9 cellular contexts compared by ENCODE assay signal in the genomic region with DNA sequence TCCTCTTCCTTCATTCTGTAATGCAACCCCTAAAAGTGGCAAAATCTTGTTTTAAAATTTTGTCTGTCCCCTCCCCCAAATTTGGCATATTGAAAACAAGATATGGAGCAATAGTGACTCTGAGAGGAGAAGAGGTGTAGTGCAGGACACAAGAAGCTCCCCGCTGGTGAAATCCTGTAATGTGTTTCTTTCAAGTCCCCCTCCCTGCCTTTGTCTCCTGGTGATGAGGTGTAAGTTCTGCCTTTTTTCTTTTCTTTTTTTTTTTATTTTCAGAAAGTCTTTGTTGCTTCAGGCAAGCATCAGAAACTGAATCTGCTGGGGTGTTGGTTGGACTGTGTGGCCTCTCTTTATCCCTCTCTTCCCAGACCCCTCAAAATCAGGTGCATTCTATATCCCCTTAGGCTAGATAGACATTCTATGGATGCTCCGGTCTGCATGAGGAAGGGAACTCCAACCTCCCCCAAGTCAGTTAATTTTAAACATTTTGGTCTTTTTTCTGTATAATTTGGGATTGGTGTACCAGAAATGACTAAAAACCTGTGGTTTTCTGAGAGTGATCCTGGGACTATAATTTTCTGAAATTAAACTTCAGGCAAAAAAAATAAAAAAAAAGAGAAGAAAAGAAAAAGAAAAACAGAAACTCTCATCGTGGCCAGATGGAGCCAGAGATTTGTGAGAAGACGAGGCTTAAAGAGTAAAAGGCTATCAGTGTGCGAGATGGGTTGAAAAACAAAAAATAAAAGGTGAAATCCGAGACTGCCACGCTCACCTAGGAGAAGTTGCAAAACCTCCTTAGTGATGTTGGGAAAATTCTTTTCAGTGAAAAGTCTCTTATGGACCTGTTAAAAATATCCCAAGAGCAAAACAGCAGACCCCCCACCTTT. TPM values are rescaled to one million over a fixed set of nuclear protein-coding genes. Genes with fewer than 3 reads are reported as not detected.
A peak's percentile ranks its signal among the peaks of the same experiment; 100 is the strongest.
DNase-seq lines count a peak whose midpoint lies in the region; ATAC-seq and TF ChIP-seq lines count a peak whose summit lies in the region.
"Had no signal": no experiment of that assay in that cellular context is flagged by ENCODE, and none has a peak within 500 bp of the region (broad histone marks: within the 10 kb centered on the region; RNA-seq: fewer than 3 reads in every experiment).

No MANE protein-coding gene starts in this region.

- peak; percentile 52 for ATAC-seq in body of pancreas
- ATAC-seq in mucosa of descending colon = peak; percentile 24
- ATAC-seq in natural killer cell treated with Interleukin-12 subunit alpha and Interleukin-12 subunit beta and Interleukin-15 and Interleukin-18, amount 100 ng/mL, for 72 hours = no peak
- ATAC-seq in GM21576 (IDR thresholded peaks at IDR 0.05; ENCODE audit: unreplicated experiment) = no peak
- ATAC-seq in GM19324 (IDR thresholded peaks at IDR 0.05; ENCODE audit: low FRiP score, unreplicated experiment) = no peak
- ATAC-seq in GM19023 (IDR thresholded peaks at IDR 0.05; ENCODE audit: unreplicated experiment) = no peak

- DNase-seq in G401 (ENCODE audit: low spot score) (peak; percentile 3), NCI-H1105 (lab: John Stamatoyannopoulos, UW) (peak; percentile 12), body of pancreas (peak in 1 of 4 donors; percentile 20), mucosa of descending colon (no peak)
- DNase-seq in natural killer cell treated with Interleukin-12 subunit alpha and Interleukin-12 subunit beta and Interleukin-15 and Interleukin-18, amount 100 ng/mL, for 72 hours (ENCODE audit: low spot score) = no peak

- no peak overlapping the region for H3K4me3 Mint-ChIP-seq in natural killer cell treated with Interleukin-12 subunit alpha and Interleukin-12 subunit beta and Interleukin-15 and Interleukin-18, amount 100 ng/mL, for 72 hours

- H3K27me3 Mint-ChIP-seq in natural killer cell treated with Interleukin-12 subunit alpha and Interleukin-12 subunit beta and Interleukin-15 and Interleukin-18, amount 100 ng/mL, for 72 hours = peaks cover 20 to 35% of the 10 kb centered on the region in 2 donors

- H3K4me3 ChIP-seq in body of pancreas (no peak overlapping the region), mucosa of descending colon (no peak overlapping the region)

- no peak for TF ChIP-seq POLR2A in body of pancreas (IDR thresholded peaks at IDR 0.05)

- H3K9me3 ChIP-seq in body of pancreas (no peaks in the 10 kb centered on the region), mucosa of descending colon (no peaks in the 10 kb centered on the region)

- H3K36me3 Mint-ChIP-seq in natural killer cell treated with Interleukin-12 subunit alpha and Interleukin-12 subunit beta and Interleukin-15 and Interleukin-18, amount 100 ng/mL, for 72 hours = no peaks in the 10 kb centered on the region

- no peak overlapping the region for H3K27ac ChIP-seq in body of pancreas

- H3K36me3 ChIP-seq in body of pancreas (replicated peaks in 1 of 2; ENCODE audit: insufficient read depth in 1 of 2, low read depth in 2 of 2) = no peaks in the 10 kb centered on the region
- no peaks in the 10 kb centered on the region for H3K36me3 ChIP-seq in mucosa of descending colon (ENCODE audit: low read depth)

- peak overlapping the region in 1 of 2 donors; percentile 10 for H3K27ac Mint-ChIP-seq in natural killer cell treated with Interleukin-12 subunit alpha and Interleukin-12 subunit beta and Interleukin-15 and Interleukin-18, amount 100 ng/mL, for 72 hours

- 28 to 31% methylated on average over 7 of the region's 7 CpGs for WGBS in body of pancreas, 2 donors

- H3K4me1 ChIP-seq in body of pancreas (no peaks in the 10 kb centered on the region), mucosa of descending colon (ENCODE audit: low read depth) (peaks cover 15% of the 10 kb centered on the region)

- intact Hi-C loops in body of pancreas (cut with DNase I) = no loop called here
- intact Hi-C loops in mucosa of descending colon (cut with DNase I, micrococcal nuclease) = loop anchor here in 1 of 2 donors (10.0 kb wide), 1 partner anchor 46 kb away; no protein-coding TSS in a partner anchor

- no peaks in the 10 kb centered on the region for H3K27me3 ChIP-seq in body of pancreas

- TF ChIP-seq CTCF in body of pancreas (IDR thresholded peaks at IDR 0.05) = peak; percentile 19 to 72 (median 58)
- TF ChIP-seq CTCF in mucosa of descending colon (IDR thresholded peaks at IDR 0.05) = peak; percentile 22

- in situ Hi-C loops in G401 (cut with HindIII; ENCODE audit: low sequenced_read_pairs) = no loop called here

- H3K9me3 Mint-ChIP-seq in natural killer cell treated with Interleukin-12 subunit alpha and Interleukin-12 subunit beta and Interleukin-15 and Interleukin-18, amount 100 ng/mL, for 72 hours = no peaks in the 10 kb centered on the region

- peaks cover 6% of the 10 kb centered on the region in 2 donors for H3K4me1 Mint-ChIP-seq in natural killer cell treated with Interleukin-12 subunit alpha and Interleukin-12 subunit beta and Interleukin-15 and Interleukin-18, amount 100 ng/mL, for 72 hours (ENCODE audit: low read depth in 2 of 2)

RNA-seq across cellular contexts. Expression of a gene that starts 21.4 kb away (rescaled TPM):
- not detected in 2 replicates for total RNA-seq in G401 (2014; rRNA removed; shearing (Covaris generic))
- total RNA-seq in body of pancreas (1 to 10 TPM; 3.3 to 3.4 TPM), mucosa of descending colon (10 to 100 TPM in 2 of 3 donors, 1 to 10 TPM in 1; 4.7 to 13.1 (median 10.4) TPM)
- 10 to 100 TPM in 1 of 2 donors, 1 to 10 TPM in 1; 2.3 to 11.5 TPM for total RNA-seq in natural killer cell treated with Interleukin-12 subunit alpha and Interleukin-12 subunit beta and Interleukin-15 and Interleukin-18, amount 100 ng/mL, for 72 hours

RNA-seq across cellular contexts. Expression of a gene that starts 26.4 kb away (rescaled TPM):
- total RNA-seq in G401 (2014; rRNA removed; shearing (Covaris generic)) = 239 and 240 TPM in 2 replicates
- total RNA-seq in body of pancreas (10 to 100 TPM; 36.3 to 52.4 TPM), mucosa of descending colon (100 to 1,000 TPM; 174 to 468 (median 368) TPM)
- 10 to 100 TPM; 60.0 to 78.4 TPM for total RNA-seq in natural killer cell treated with Interleukin-12 subunit alpha and Interleukin-12 subunit beta and Interleukin-15 and Interleukin-18, amount 100 ng/mL, for 72 hours

RNA-seq across cellular contexts. Expression of a gene that starts 45.0 kb away (rescaled TPM):
- total RNA-seq in G401 (2014; rRNA removed; shearing (Covaris generic)) = not detected in 2 replicates
- not detected for total RNA-seq in body of pancreas
- total RNA-seq in mucosa of descending colon = not detected
- under 1 TPM in 1 of 2 donors, not detected in 1; 0.14 TPM for total RNA-seq in natural killer cell treated with Interleukin-12 subunit alpha and Interleukin-12 subunit beta and Interleukin-15 and Interleukin-18, amount 100 ng/mL, for 72 hours
- total RNA-seq: T-helper 1 cell treated with Interleukin-12 subunit alpha and Interleukin-12 subunit beta and Interleukin-4 antibody, amounts not matched to agents 30 ng/mL and 1 ng/mL, for 36 hours had no signal

RNA-seq across cellular contexts. Expression of a gene that starts 57.6 kb away (rescaled TPM):
- 1.4 and 3.3 TPM in 2 replicates for total RNA-seq in G401 (2014; rRNA removed; shearing (Covaris generic))
- total RNA-seq in body of pancreas (1 to 10 TPM; 3.9 to 6.3 TPM), mucosa of descending colon (1 to 10 TPM; 2.2 to 3.3 (median 3.0) TPM)
- 1 to 10 TPM; 1.0 to 1.2 TPM for total RNA-seq in natural killer cell treated with Interleukin-12 subunit alpha and Interleukin-12 subunit beta and Interleukin-15 and Interleukin-18, amount 100 ng/mL, for 72 hours

Comparison
In these comparisons a context has a peak if more than half of its experiments do, and no peak if none do; other contexts are left out.
1. DNase-seq: peak in G401 (single experiment) and NCI-H1105 (single experiment); none in mucosa of descending colon (0 of 3) and natural killer cell treated with Interleukin-12 subunit alpha and Interleukin-12 subunit beta and Interleukin-15 and Interleukin-18, amount 100 ng/mL, for 72 hours (single experiment).
2. ATAC-seq: peak in body of pancreas (single experiment) and mucosa of descending colon (single experiment); none in natural killer cell treated with Interleukin-12 subunit alpha and Interleukin-12 subunit beta and Interleukin-15 and Interleukin-18, amount 100 ng/mL, for 72 hours (0 of 2), GM21576 (single experiment), GM19324 (single experiment) and GM19023 (single experiment).